20 cellular contexts compared by ENCODE assay signal in the genomic region with DNA sequence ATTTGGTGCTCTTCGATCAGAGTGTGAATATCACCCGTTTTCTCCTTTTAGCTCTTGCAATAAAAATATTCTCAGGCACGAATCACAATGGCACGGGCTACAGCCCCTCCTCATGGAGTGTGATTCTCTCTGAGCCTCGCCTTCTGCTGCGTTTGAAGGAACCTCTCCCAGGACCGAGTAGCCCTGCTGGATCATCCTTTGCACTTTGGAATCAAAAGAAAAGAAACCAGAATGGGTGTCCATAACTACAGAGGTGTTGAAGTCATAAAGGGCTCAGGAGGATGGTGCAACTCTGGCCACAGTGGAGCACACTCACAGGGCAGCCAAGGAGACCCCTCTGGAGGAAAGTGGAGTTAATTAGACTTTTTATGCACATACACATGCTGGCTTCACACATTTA.
"Had no signal": no experiment of that assay in that cellular context is flagged by ENCODE, and none has a peak within 500 bp of the region (broad histone marks: within the 10 kb centered on the region; RNA-seq: fewer than 3 reads in every experiment).

No MANE protein-coding gene starts in this region.

- DNase-seq: activated CD4-positive, alpha-beta T cell treated with anti-CD3 and anti-CD28 coated beads, Interleukin-2, amount 10 ng/mL, durations not matched to agents 7 days and 5 days; activated CD4-positive, CD25-positive, alpha-beta regulatory T cell treated with anti-CD3 and anti-CD28 coated beads, Interleukin-2, amount 50 U/mL, for 72 hours; activated CD8-positive, alpha-beta memory T cell treated with anti-CD3 and anti-CD28 coated beads, Interleukin-2, amount 10 ng/mL, durations not matched to agents 7 days and 5 days; activated CD8-positive, alpha-beta T cell treated with anti-CD3 and anti-CD28 coated beads for 36 hours; activated effector memory CD4-positive, alpha-beta T cell treated with anti-CD3 and anti-CD28 coated beads, Interleukin-2, amount 50 U/mL, for 16 hours; activated naive CD4-positive, alpha-beta T cell treated with anti-CD3 and anti-CD28 coated beads, Interleukin-2, amount 10 ng/mL, durations not matched to agents 7 days and 5 days; activated naive CD8-positive, alpha-beta T cell treated with anti-CD3 and anti-CD28 coated beads, Interleukin-2, amount 50 U/mL, for 24 hours; activated T-cell treated with anti-CD3 and anti-CD28 coated beads for 4 hours; brain microvascular endothelial cell; effector CD8-positive, alpha-beta T cell; foreskin keratinocyte; kidney glomerular epithelial cell; naive B cell; stimulated activated CD4-positive, alpha-beta T cell treated with anti-CD3 and anti-CD28 coated beads, Interleukin-12 subunit alpha, Interleukin-12 subunit beta, amount 100 ng/mL, for 4 hours; stimulated activated CD4-positive, alpha-beta T cell treated with anti-CD3 and anti-CD28 coated beads, Interleukin-4, amount 100 ng/mL, for 4 hours; stimulated activated naive CD8-positive, alpha-beta T cell treated with anti-CD3 and anti-CD28 coated beads, Interleukin-15, Interleukin-2, amounts not matched to agents 100 U/mL and 50 U/mL, for 24 hours; T-helper 1 cell; upper lobe of left lung; WERI-Rb-1 had no signal

- H3K4me3 Mint-ChIP-seq: activated CD4-positive, alpha-beta T cell treated with anti-CD3 and anti-CD28 coated beads, Interleukin-2, amount 10 ng/mL, durations not matched to agents 7 days and 5 days; activated CD8-positive, alpha-beta memory T cell treated with anti-CD3 and anti-CD28 coated beads, Interleukin-2, amount 10 ng/mL, durations not matched to agents 7 days and 5 days; activated CD8-positive, alpha-beta T cell treated with anti-CD3 and anti-CD28 coated beads for 36 hours; activated naive CD4-positive, alpha-beta T cell treated with anti-CD3 and anti-CD28 coated beads, Interleukin-2, amount 10 ng/mL, durations not matched to agents 7 days and 5 days; activated naive CD8-positive, alpha-beta T cell treated with anti-CD3 and anti-CD28 coated beads, Interleukin-2, amount 50 U/mL, for 24 hours; naive B cell had no signal

- H3K36me3 ChIP-seq: brain microvascular endothelial cell, right atrium auricular region, upper lobe of left lung, WERI-Rb-1 had no signal

- H3K27ac ChIP-seq: brain microvascular endothelial cell, foreskin keratinocyte, right atrium auricular region, upper lobe of left lung, WERI-Rb-1 had no signal

- H3K4me3 ChIP-seq: right atrium auricular region, upper lobe of left lung had no signal

- H3K9me3 ChIP-seq: right atrium auricular region, upper lobe of left lung had no signal

- H3K27ac Mint-ChIP-seq: activated CD4-positive, alpha-beta T cell treated with anti-CD3 and anti-CD28 coated beads, Interleukin-2, amount 10 ng/mL, durations not matched to agents 7 days and 5 days; activated CD8-positive, alpha-beta memory T cell treated with anti-CD3 and anti-CD28 coated beads, Interleukin-2, amount 10 ng/mL, durations not matched to agents 7 days and 5 days; activated CD8-positive, alpha-beta T cell treated with anti-CD3 and anti-CD28 coated beads for 36 hours; activated naive CD4-positive, alpha-beta T cell treated with anti-CD3 and anti-CD28 coated beads, Interleukin-2, amount 10 ng/mL, durations not matched to agents 7 days and 5 days; activated naive CD8-positive, alpha-beta T cell treated with anti-CD3 and anti-CD28 coated beads, Interleukin-2, amount 50 U/mL, for 24 hours; naive B cell had no signal

- ATAC-seq: activated CD8-positive, alpha-beta memory T cell treated with anti-CD3 and anti-CD28 coated beads, Interleukin-2, amount 10 ng/mL, durations not matched to agents 7 days and 5 days; activated CD8-positive, alpha-beta T cell treated with anti-CD3 and anti-CD28 coated beads for 36 hours; activated naive CD8-positive, alpha-beta T cell treated with anti-CD3 and anti-CD28 coated beads, Interleukin-2, amount 50 U/mL, for 24 hours; foreskin keratinocyte; stimulated activated naive CD8-positive, alpha-beta T cell treated with anti-CD3 and anti-CD28 coated beads, Interleukin-15, Interleukin-2, amounts not matched to agents 100 U/mL and 50 U/mL, for 24 hours had no signal

- H3K27me3 ChIP-seq: brain microvascular endothelial cell, foreskin keratinocyte, right atrium auricular region, upper lobe of left lung had no signal

- H3K9me3 Mint-ChIP-seq: activated CD4-positive, alpha-beta T cell treated with anti-CD3 and anti-CD28 coated beads, Interleukin-2, amount 10 ng/mL, durations not matched to agents 7 days and 5 days; activated CD8-positive, alpha-beta T cell treated with anti-CD3 and anti-CD28 coated beads for 36 hours; activated naive CD4-positive, alpha-beta T cell treated with anti-CD3 and anti-CD28 coated beads, Interleukin-2, amount 10 ng/mL, durations not matched to agents 7 days and 5 days; activated naive CD8-positive, alpha-beta T cell treated with anti-CD3 and anti-CD28 coated beads, Interleukin-2, amount 50 U/mL, for 24 hours; naive B cell had no signal

- H3K36me3 Mint-ChIP-seq: activated naive CD4-positive, alpha-beta T cell treated with anti-CD3 and anti-CD28 coated beads, Interleukin-2, amount 10 ng/mL, durations not matched to agents 7 days and 5 days; naive B cell had no signal

- H3K27me3 Mint-ChIP-seq: activated CD4-positive, alpha-beta T cell treated with anti-CD3 and anti-CD28 coated beads, Interleukin-2, amount 10 ng/mL, durations not matched to agents 7 days and 5 days; activated CD8-positive, alpha-beta T cell treated with anti-CD3 and anti-CD28 coated beads for 36 hours had no signal
